ENCODE assay signal across 15 cellular contexts in the genomic region with DNA sequence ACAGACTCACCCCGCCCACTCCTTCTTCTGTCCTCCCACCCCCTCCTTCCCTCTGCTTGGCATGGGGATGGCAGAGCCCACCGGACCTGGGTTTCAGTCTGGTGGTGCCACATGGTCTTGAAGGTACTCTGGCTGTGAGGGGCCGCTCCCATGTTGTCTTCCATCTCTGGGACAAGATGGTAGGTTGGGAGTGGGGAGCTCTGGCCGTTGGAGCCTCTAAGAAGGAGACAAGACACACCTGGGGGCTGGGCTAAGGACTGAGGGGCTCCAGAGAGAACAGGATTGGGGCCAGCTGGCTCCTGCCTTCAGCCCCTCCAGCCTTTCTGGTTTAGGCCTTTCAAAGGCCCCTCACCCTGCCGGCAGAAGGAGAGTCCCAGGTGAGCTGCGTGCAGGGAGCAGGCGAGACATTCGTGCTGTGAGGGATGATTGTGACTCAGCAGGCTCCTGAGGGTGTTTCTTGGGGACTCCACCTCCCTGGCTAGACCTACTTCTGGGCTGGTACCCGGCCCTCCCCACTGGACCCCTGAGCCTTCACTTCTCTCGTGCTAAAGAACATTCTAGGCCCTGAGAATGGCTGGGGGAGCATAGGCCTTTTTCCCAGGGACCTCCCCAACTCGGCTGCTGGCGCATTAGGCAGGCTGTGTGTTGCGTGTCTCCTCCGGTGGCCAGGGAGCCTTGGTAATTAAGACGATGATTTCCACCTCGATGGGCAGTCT.
"Had no signal": no experiment of that assay in that cellular context is flagged by ENCODE, and none has a peak within 500 bp of the region (broad histone marks: within the 10 kb centered on the region; RNA-seq: fewer than 3 reads in every experiment).

No MANE protein-coding gene starts in this region.

- DNase-seq: activated CD4-positive, alpha-beta T cell treated with anti-CD3 and anti-CD28 coated beads, Interleukin-2, amount 50 U/mL, for 48 hours; activated CD8-positive, alpha-beta memory T cell treated with anti-CD3 and anti-CD28 coated beads, Interleukin-2, amount 10 ng/mL, durations not matched to agents 7 days and 5 days; activated naive CD4-positive, alpha-beta T cell treated with anti-CD3 and anti-CD28 coated beads, Interleukin-2, amount 10 ng/mL, durations not matched to agents 7 days and 5 days; activated T-cell treated with anti-CD3 and anti-CD28 coated beads, Interleukin-2, amount 50 U/mL, for 1 hour; central memory CD4-positive, alpha-beta T cell; colonic mucosa; hippocampal formation; kidney; nephron progenitor cell; SK-N-SH; stimulated activated naive CD4-positive, alpha-beta T cell; T-helper 1 cell; T1000 had no signal

- H3K9me2 ChIP-seq: SK-N-SH had no signal

- FAIRE-seq: kidney had no signal

- H3K9ac ChIP-seq: SK-N-SH had no signal

- H3K4me2 ChIP-seq: SK-N-SH had no signal

- H3K4me3 ChIP-seq: colonic mucosa, ovary had no signal

- H3K27ac ChIP-seq: colonic mucosa, ovary, VCaP had no signal

- H3K36me3 ChIP-seq: colonic mucosa, ovary had no signal

- H3K27me3 ChIP-seq: colonic mucosa, ovary had no signal

- H3K9me3 ChIP-seq: colonic mucosa, ovary, SK-N-SH had no signal
